ENCODE assay signal across 13 cellular contexts in genomic region chr4:109574931-109575804, GRCh38. TPM values are rescaled to one million over a fixed set of nuclear protein-coding genes. Genes with fewer than 3 reads are reported as not detected.
DNase-seq lines count a peak whose midpoint lies in the region; ATAC-seq and TF ChIP-seq lines count a peak whose summit lies in the region.
"Had no signal": no experiment of that assay in that cellular context is flagged by ENCODE, and none has a peak within 500 bp of the region (broad histone marks: within the 10 kb centered on the region; RNA-seq: fewer than 3 reads in every experiment).

No MANE protein-coding gene starts in this region.

- 90 to 93% methylated on average over 7 of the region's 7 CpGs for WGBS in tibial nerve, 2 donors

- no peak for TF ChIP-seq POLR2A in tibial nerve (IDR thresholded peaks at IDR 0.05)

- no peaks in the 10 kb centered on the region for H3K9me3 Mint-ChIP-seq in activated B cell treated with CpG ODN at 0.5 μM for 24 hours

- H3K36me3 ChIP-seq in tibial nerve: peaks cover 0 to 5% (median 0%) of the 10 kb centered on the region in 3 donors

- TF ChIP-seq EP300 in tibial nerve (IDR thresholded peaks at IDR 0.05): no peak

- H3K4me1 ChIP-seq in tibial nerve: no peaks in the 10 kb centered on the region
- H3K4me1 ChIP-seq: testis had no signal

- peaks cover 22% of the 10 kb centered on the region for H3K36me3 Mint-ChIP-seq in activated B cell treated with CpG ODN at 0.5 μM for 24 hours (ENCODE audit: low read depth)

- no peaks in the 10 kb centered on the region for H3K27me3 ChIP-seq in tibial nerve
- H3K27me3 ChIP-seq: testis had no signal

- no peak overlapping the region for H3K27ac ChIP-seq in tibial nerve
- H3K27ac ChIP-seq: testis had no signal

- CTCF ChIA-PET in activated B cell treated with CpG ODN at 0.5 μM for 24 hours (lab: Charles Lee): interaction anchor here (0.6 to 1.3 kb wide), 2 partner anchors 142 to 156 kb away, joined by 3 to 4 read pairs; partner anchors contain the start of gene SEC24B

- H3K4me3 ChIP-seq in tibial nerve: no peak overlapping the region
- H3K4me3 ChIP-seq: testis had no signal

- POLR2A ChIA-PET in activated B cell treated with CpG ODN at 0.5 μM for 24 hours (lab: Charles Lee): interaction anchor here (1.0 to 1.4 kb wide), 2 partner anchors 11 to 15 kb away, joined by 3 to 9 read pairs; partner anchors contain the start of gene MCUB

- no peak for TF ChIP-seq CTCF in activated B cell treated with CpG ODN at 0.5 μM for 24 hours (IDR thresholded peaks at IDR 0.05)
- no peak for TF ChIP-seq CTCF in tibial nerve (IDR thresholded peaks at IDR 0.05)

- peaks cover 0 to 5% (median 0%) of the 10 kb centered on the region in 4 donors for H3K9me3 ChIP-seq in tibial nerve
- H3K9me3 ChIP-seq: SK-N-SH, testis had no signal

- H3K27ac Mint-ChIP-seq in activated B cell treated with CpG ODN at 0.5 μM for 24 hours: peak overlapping the region; percentile 33
- H3K27ac Mint-ChIP-seq: progenitor cell of endocrine pancreas had no signal

- ATAC-seq in HG02610 (IDR thresholded peaks at IDR 0.05; ENCODE audit: unreplicated experiment) (peak; percentile 49), activated B cell treated with CpG ODN at 0.5 μM for 24 hours (ENCODE audit: low read depth) (no peak)

- DNase-seq in activated effector memory CD4-positive, alpha-beta T cell treated with anti-CD3 and anti-CD28 coated beads, Interleukin-2, amount 50 U/mL, for 16 hours: peak; percentile 63
- DNase-seq in activated effector memory CD4-positive, alpha-beta T cell treated with Interleukin-2 at 50 U/mL for 16 hours: no peak
- DNase-seq in activated B cell treated with CpG ODN at 0.5 μM for 24 hours: no peak
- peak; percentile 33 for DNase-seq in stimulated activated CD8-positive, alpha-beta memory T cell treated with anti-CD3 and anti-CD28 coated beads, Interleukin-4, amount 100 ng/mL, for 48 hours
- DNase-seq in NCI-H2196 (lab: John Stamatoyannopoulos, UW; ENCODE audit: unreplicated experiment): no peak
- no peak for DNase-seq in NCI-H1694 treated with DMSO at 0.1 percent for 48 hours (lab: John Stamatoyannopoulos, UW)
- DNase-seq in tibial nerve (ENCODE audit: low spot score in 2 of 2): no peak
- DNase-seq: EL, NCI-H226, SK-N-SH, testis had no signal

- H3K27me3 Mint-ChIP-seq in activated B cell treated with CpG ODN at 0.5 μM for 24 hours: no peaks in the 10 kb centered on the region
- H3K27me3 Mint-ChIP-seq: progenitor cell of endocrine pancreas had no signal

- no peak overlapping the region for H3K4me3 Mint-ChIP-seq in activated B cell treated with CpG ODN at 0.5 μM for 24 hours

- intact Hi-C loops in activated B cell treated with CpG ODN at 0.5 μM for 24 hours (cut with micrococcal nuclease): loop anchor here (2.0 kb wide), 1 partner anchor 14 kb away; no protein-coding TSS in a partner anchor

- peaks cover 30% of the 10 kb centered on the region for H3K4me1 Mint-ChIP-seq in activated B cell treated with CpG ODN at 0.5 μM for 24 hours

RNA-seq across cellular contexts. Expression of gene MCUB, which starts 15.1 kb away (rescaled TPM):
- total RNA-seq in activated B cell treated with CpG ODN at 0.5 μM for 24 hours: 28.9 and 34.4 TPM in 2 replicates
- total RNA-seq in tibial nerve: 10 to 100 TPM; 15.5 to 57.3 (median 24.4) TPM

Comparison
In these comparisons a context has a peak if more than half of its experiments do, and no peak if none do; other contexts are left out.
1. DNase-seq: peak in activated effector memory CD4-positive, alpha-beta T cell treated with anti-CD3 and anti-CD28 coated beads, Interleukin-2, amount 50 U/mL, for 16 hours (single experiment) and stimulated activated CD8-positive, alpha-beta memory T cell treated with anti-CD3 and anti-CD28 coated beads, Interleukin-4, amount 100 ng/mL, for 48 hours (single experiment); none in activated effector memory CD4-positive, alpha-beta T cell treated with Interleukin-2 at 50 U/mL for 16 hours (single experiment), activated B cell treated with CpG ODN at 0.5 μM for 24 hours (single experiment), NCI-H2196 (single experiment), NCI-H1694 treated with DMSO at 0.1 percent for 48 hours (single experiment) and tibial nerve (0 of 2).